Comparison of ENCODE assay signal across 19 cellular contexts in the genomic region with DNA sequence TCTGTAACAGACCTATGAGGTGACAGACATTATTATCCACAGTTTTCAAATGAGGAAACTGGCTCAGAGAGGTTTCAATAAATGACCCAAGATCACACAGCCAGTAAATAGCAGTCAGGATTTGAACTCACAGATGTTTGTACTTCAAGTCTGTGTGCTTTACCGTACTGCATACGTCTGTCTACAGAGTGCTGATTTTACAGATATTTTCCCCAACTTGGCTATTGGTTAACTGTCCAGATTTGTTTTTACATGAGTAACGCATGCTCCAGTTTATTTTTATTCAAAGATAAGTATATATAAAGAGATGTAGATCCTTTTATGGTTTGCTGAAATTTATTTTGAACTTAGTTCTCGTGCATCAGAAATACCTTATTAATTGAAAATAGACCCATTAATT.
DNase-seq lines count a peak whose midpoint lies in the region; ATAC-seq, FAIRE-seq and TF ChIP-seq lines count a peak whose summit lies in the region.
"Had no signal": no experiment of that assay in that cellular context is flagged by ENCODE, and none has a peak within 500 bp of the region (broad histone marks: within the 10 kb centered on the region; RNA-seq: fewer than 3 reads in every experiment).

No MANE protein-coding gene starts in this region.

- TF ChIP-seq POLR2A in HepG2 (IDR thresholded peaks at IDR 0.05; ENCODE audit: insufficient read depth in 1 of 2, low read depth in 2 of 2, low read length in 2 of 2) (no peak), right lobe of liver (IDR thresholded peaks at IDR 0.05) (no peak), endothelial cell of umbilical vein (IDR thresholded peaks at IDR 0.05; ENCODE audit: low read depth, low read length) (no peak)

- no peaks in the 10 kb centered on the region for H3K9me1 ChIP-seq in endothelial cell of umbilical vein (replicated peaks; ENCODE audit: control insufficient read depth, extremely low read depth, insufficient read depth, low read length)

- H3K36me3 ChIP-seq in HepG2 (replicated peaks in 1 of 2; ENCODE audit: control insufficient read depth in 1 of 2, insufficient read depth in 2 of 2, low read length in 2 of 2) (no peaks in the 10 kb centered on the region), right lobe of liver (no peaks in the 10 kb centered on the region), endothelial cell of umbilical vein (ENCODE audit: control insufficient read depth in 2 of 2, extremely low read depth in 1 of 2, insufficient read depth in 2 of 2, low read length in 2 of 2) (no peaks in the 10 kb centered on the region), A673 (ENCODE audit: insufficient read depth, low read length, poor library complexity, severe bottlenecking) (no peaks in the 10 kb centered on the region)
- H3K36me3 ChIP-seq: HAP-1 had no signal

- H3K9ac ChIP-seq in HepG2 (ENCODE audit: insufficient read depth, low read depth, low read length) (no peak overlapping the region), endothelial cell of umbilical vein (replicated peaks; ENCODE audit: extremely low read depth, insufficient read depth, low read length) (no peak overlapping the region)
- H3K9ac ChIP-seq: KMS-11 had no signal

- no peaks in the 10 kb centered on the region for H3K27me3 Mint-ChIP-seq in nephron (ENCODE audit: low read depth)
- H3K27me3 Mint-ChIP-seq: B cell; CD4-positive, alpha-beta T cell; IgD-negative memory B cell had no signal

- dilution Hi-C loops in endothelial cell of umbilical vein (cut with MboI; ENCODE audit: extremely low pct_ligation_motif_present, low sequenced_read_pairs) = no loop called here

- intact Hi-C loops in HepG2 (cut with micrococcal nuclease; ENCODE audit: unreplicated experiment) = no loop called here
- intact Hi-C loops in right lobe of liver (cut with DNase I) = no loop called here
- intact Hi-C loops in endothelial cell of umbilical vein (cut with micrococcal nuclease) = no loop called here
- intact Hi-C loops in A673 (cut with micrococcal nuclease; ENCODE audit: unreplicated experiment) = no loop called here

- BruUV-seq in HepG2 (replicated peaks; lab: Mats Ljungman, UMichigan) (no TSS peak), endothelial cell of umbilical vein (replicated peaks; lab: Mats Ljungman, UMichigan) (no TSS peak), A673 (replicated peaks; lab: Mats Ljungman, UMichigan) (no TSS peak)

- H2AFZ ChIP-seq in HepG2 (ENCODE audit: low read length) = no peak overlapping the region
- no peak overlapping the region for H2AFZ ChIP-seq in endothelial cell of umbilical vein (ENCODE audit: low read depth, low read length)
- H2AFZ ChIP-seq: GM23338 had no signal

- 98% methylated on average over 4 of the region's 4 CpGs for WGBS in HepG2 (ENCODE audit: low lambda C conversion rate)
- WGBS in right lobe of liver (ENCODE audit: insufficient coverage, low coverage, low lambda C conversion rate, missing lambda C conversion rate) = 84% methylated on average over 4 of the region's 4 CpGs

- TF ChIP-seq EP300 in HepG2 (IDR thresholded peaks at IDR 0.05; ENCODE audit: low read depth in 2 of 2, low read length in 2 of 2) = no peak
- no peak for TF ChIP-seq EP300 in HepG2 (CRISPR knock-in tag; IDR thresholded peaks at IDR 0.05; ENCODE audit: borderline replicate concordance)

- ATAC-seq in HepG2 = no peak
- ATAC-seq in right lobe of liver = no peak

- H3K4me3 Mint-ChIP-seq in nephron = no peak overlapping the region
- H3K4me3 Mint-ChIP-seq: B cell; CD4-positive, alpha-beta T cell; GM23338; HFFc6 had no signal

- H3K4me3 ChIP-seq in HepG2 (replicated peaks in 1 of 3; ENCODE audit: insufficient read depth in 1 of 3, low read depth in 2 of 3, low read length in 3 of 3) (no peak overlapping the region), right lobe of liver (no peak overlapping the region), endothelial cell of umbilical vein (replicated peaks in 1 of 3; ENCODE audit: insufficient read depth in 1 of 3, low read depth in 1 of 3, low read length in 3 of 3) (no peak overlapping the region), A673 (ENCODE audit: low read depth, low read length, poor library complexity, severe bottlenecking) (no peak overlapping the region)
- H3K4me3 ChIP-seq: GM23338, HAP-1 had no signal

- H3K9me3 ChIP-seq in HepG2 (ENCODE audit: low read length) (no peaks in the 10 kb centered on the region), right lobe of liver (no peaks in the 10 kb centered on the region), endothelial cell of umbilical vein (replicated peaks; ENCODE audit: control insufficient read depth, insufficient read depth, low read length) (no peaks in the 10 kb centered on the region), A673 (ENCODE audit: low read depth, low read length, poor library complexity, severe bottlenecking) (no peaks in the 10 kb centered on the region)
- H3K9me3 ChIP-seq: HAP-1 had no signal

- no peak for TF ChIP-seq CTCF in HepG2 (CRISPR knock-in tag; IDR thresholded peaks at IDR 0.05)
- no peak for TF ChIP-seq CTCF in right lobe of liver (IDR thresholded peaks at IDR 0.05)
- TF ChIP-seq CTCF in endothelial cell of umbilical vein (IDR thresholded peaks at IDR 0.05; ENCODE audit: extremely low read depth in 1 of 2, insufficient read depth in 1 of 2, low read depth in 1 of 2, low read length in 2 of 2) = no peak
- no peak for TF ChIP-seq CTCF in nephron (IDR thresholded peaks at IDR 0.05; ENCODE audit: unreplicated experiment in 3 of 3)
- no peak for TF ChIP-seq CTCF in A673 (conservative IDR thresholded peaks at IDR 0.05; ENCODE audit: low read depth, low read length)

- in situ Hi-C loops in HepG2 (cut with HindIII; ENCODE audit: extremely low pct_ligation_motif_present, low pct_unique_long_range_greater_than_20kb) = no loop called here

- no peaks in the 10 kb centered on the region for H4K20me1 ChIP-seq in HepG2 (ENCODE audit: insufficient read depth, low read length)
- H4K20me1 ChIP-seq in endothelial cell of umbilical vein (replicated peaks; ENCODE audit: control insufficient read depth, extremely low read depth, insufficient read depth, low read length) = no peaks in the 10 kb centered on the region

- no peaks in the 10 kb centered on the region for H3K9me3 Mint-ChIP-seq in nephron
- H3K9me3 Mint-ChIP-seq: CD4-positive, alpha-beta T cell; GM23338; HFFc6; IgD-negative memory B cell had no signal

- H3K27ac ChIP-seq in HepG2 (ENCODE audit: extremely low read length, insufficient read depth, low read length) (no peak overlapping the region), right lobe of liver (no peak overlapping the region), endothelial cell of umbilical vein (ENCODE audit: insufficient read depth, low read depth, low read length) (peak overlapping the region; percentile 54), A673 (ENCODE audit: low read depth, low read length, poor library complexity, severe bottlenecking) (no peak overlapping the region)
- H3K27ac ChIP-seq: 22Rv1, KMS-11 had no signal

- CTCF ChIA-PET in HepG2 (lab: Yijun Ruan, JAX; ENCODE audit: low intra/inter-chr PET ratio, low total read pairs) (no interaction called here), endothelial cell of umbilical vein (lab: Charles Lee) (no interaction called here), A673 (lab: Charles Lee) (no interaction called here)

- no peak for TF ChIP-seq RAD21 in HepG2 (CRISPR knock-in tag; IDR thresholded peaks at IDR 0.05)

- peaks cover 5% of the 10 kb centered on the region; the same call in 1 of the 2 replicates for H3K4me1 ChIP-seq in HepG2 (ENCODE audit: insufficient read depth, low read length)
- peaks cover 0 to 1% (median 0%) of the 10 kb centered on the region in 4 donors for H3K4me1 ChIP-seq in right lobe of liver
- peaks cover 50% of the 10 kb centered on the region for H3K4me1 ChIP-seq in endothelial cell of umbilical vein (ENCODE audit: control insufficient read depth, extremely low read depth, insufficient read depth, low read length)
- H3K4me1 ChIP-seq in A673 (ENCODE audit: insufficient read depth, low read length, poor library complexity, severe bottlenecking) = peaks cover 75% of the 10 kb centered on the region
- H3K4me1 ChIP-seq: HAP-1 had no signal

- peak; percentile 32 for FAIRE-seq in HepG2 (lab: Jason Lieb, UNC)
- no peak for FAIRE-seq in endothelial cell of umbilical vein (lab: Jason Lieb, UNC)
- FAIRE-seq: GM18507 had no signal

- no peaks in the 10 kb centered on the region for H3K36me3 Mint-ChIP-seq in nephron (ENCODE audit: low read depth)

- DNase-seq in HepG2 (ENCODE audit: low spot score) (no peak), right lobe of liver (no peak), endothelial cell of umbilical vein (ENCODE audit: low read depth, low spot score) (no peak), OCI-M1 (lab: John Stamatoyannopoulos, UW) (no peak), A673 (ENCODE audit: low spot score) (no peak), A172 (ENCODE audit: low spot score) (no peak)
- DNase-seq: C1 segment of cervical spinal cord; Calu3; CD4-positive, alpha-beta T cell; DMS 273 treated with DMSO at 0.1 percent for 48 hours; HFFc6 had no signal

- H3K4me2 ChIP-seq in HepG2 (ENCODE audit: low read depth, low read length) (no peak overlapping the region), endothelial cell of umbilical vein (ENCODE audit: insufficient read depth, low read length) (no peak overlapping the region)
- H3K4me2 ChIP-seq: GM23338, KMS-11 had no signal

- H3K27me3 ChIP-seq in HepG2 (ENCODE audit: control insufficient read depth in 1 of 2, insufficient read depth in 2 of 2, low read length in 2 of 2) = no peaks in the 10 kb centered on the region
- H3K27me3 ChIP-seq in right lobe of liver = no peaks in the 10 kb centered on the region
- H3K27me3 ChIP-seq in endothelial cell of umbilical vein (ENCODE audit: control insufficient read depth in 2 of 2, insufficient read depth in 2 of 2, low read length in 2 of 2) = no peaks in the 10 kb centered on the region
- no peaks in the 10 kb centered on the region for H3K27me3 ChIP-seq in A673 (replicated peaks; ENCODE audit: insufficient read depth, low read depth, low read length, poor library complexity)

- H3K79me2 ChIP-seq in HepG2 (ENCODE audit: insufficient read depth, low read length) (no peaks in the 10 kb centered on the region), endothelial cell of umbilical vein (ENCODE audit: control insufficient read depth, insufficient read depth, low read length) (no peaks in the 10 kb centered on the region)

- POLR2A ChIA-PET in HepG2 (lab: Yijun Ruan, JAX) (no interaction called here), endothelial cell of umbilical vein (lab: Charles Lee) (no interaction called here), A673 (lab: Charles Lee; ENCODE audit: low non-redundant PET) (no interaction called here)

- peaks cover 20% of the 10 kb centered on the region for H3K4me1 Mint-ChIP-seq in nephron

- peak overlapping the region in 2 of 3 experiments; percentile 4 to 55 for H3K27ac Mint-ChIP-seq in nephron
- H3K27ac Mint-ChIP-seq: B cell; CD4-positive, alpha-beta T cell; GM23338; HFFc6 had no signal

TF ChIP-seq in HepG2, 621 proteins besides CTCF, POLR2A, EP300 and RAD21 (continues in another document):
- no peak for TF ChIP-seq ATF7-NPFF (CRISPR knock-in tag; IDR thresholded peaks at IDR 0.05; ENCODE audit: low read depth)

TF ChIP-seq in endothelial cell of umbilical vein, 7 proteins besides CTCF, POLR2A, EP300 and RAD21 (continues in another document):
- TF ChIP-seq MYC (IDR thresholded peaks at IDR 0.05; ENCODE audit: low read depth, low read length) (no peak), JUN (IDR thresholded peaks at IDR 0.05; ENCODE audit: borderline replicate concordance, insufficient read depth, insufficient read length, low read depth) (no peak)
